ENCODE assay signal across 8 cellular contexts in the genomic region with DNA sequence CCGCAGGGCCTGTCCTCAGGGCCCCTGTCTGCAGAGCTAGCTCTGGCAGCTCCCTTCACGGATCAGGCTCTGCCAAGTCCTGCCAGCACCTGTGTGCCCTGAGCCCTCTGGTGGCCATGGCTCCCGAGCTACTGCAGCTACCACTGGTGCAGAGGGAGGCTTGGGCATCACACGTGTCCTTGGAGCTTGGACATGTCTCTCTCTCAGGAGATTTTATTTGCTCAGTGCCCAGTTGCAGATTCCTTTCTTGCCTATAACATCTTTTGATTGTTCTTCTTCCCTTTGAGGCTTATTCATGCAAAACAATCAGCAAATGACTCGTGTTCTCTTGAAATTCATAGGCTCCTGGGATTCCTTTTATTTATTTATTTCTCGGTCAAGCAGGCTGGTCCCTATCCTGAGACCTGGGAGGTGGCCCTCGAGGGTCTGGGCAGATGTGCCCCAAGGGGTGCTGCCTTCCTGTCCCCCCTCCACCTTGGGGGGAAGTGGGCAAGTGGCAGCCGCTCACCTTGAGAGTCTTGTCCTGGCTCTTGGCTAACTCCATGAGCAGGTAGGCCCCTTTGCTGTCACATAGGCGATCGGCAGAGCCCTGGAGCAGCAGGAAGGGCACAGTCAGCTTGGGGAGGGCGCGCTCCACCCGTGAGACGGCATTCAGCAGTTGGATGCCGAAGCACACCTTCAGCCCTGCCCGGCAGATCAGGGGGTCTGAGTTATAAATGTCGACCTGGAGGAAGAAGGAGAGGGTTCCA. TPM values are rescaled to one million over a fixed set of nuclear protein-coding genes. Genes with fewer than 3 reads are reported as not detected.
DNase-seq lines count a peak whose midpoint lies in the region; ATAC-seq and FAIRE-seq lines count a peak whose summit lies in the region.

No MANE protein-coding gene starts in this region.

- ATAC-seq in Right ventricle myocardium superior (ENCODE audit: poor library complexity): peak; percentile 25

- intact Hi-C loops in Right ventricle myocardium superior (cut with DNase I): loop anchor here (5.0 kb wide), 2 partner anchors 53 to 128 kb away; a partner anchor contains a TSS

- no peak for FAIRE-seq in HTR-8/SVneo (lab: Jason Lieb, UNC)

- DNase-seq in activated gamma-delta T cell treated with Interleukin-2 at 50 U/mL for 16 hours (peak; percentile 30), activated gamma-delta T cell (lab: John Stamatoyannopoulos, UW) (no peak), NCI-H226 (peak; percentile 28), activated T-cell treated with anti-CD3 and anti-CD28 coated beads for 48 hours (ENCODE audit: low read depth) (peak; percentile 28), Right ventricle myocardium superior (peak; percentile 81), HTR-8/SVneo (ENCODE audit: insufficient read length, low spot score) (no peak), occipital lobe (lab: John Stamatoyannopoulos, UW) (no peak)
- DNase-seq in stimulated activated CD4-positive, alpha-beta T cell treated with anti-CD3 and anti-CD28 coated beads, Interleukin-4, amount 100 ng/mL, for 1 hour: peak; percentile 31

RNA-seq across cellular contexts. Expression of a gene that starts 21.9 kb away (rescaled TPM):
- total RNA-seq in Right ventricle myocardium superior (33.0 TPM), occipital lobe (4.7 TPM)

Comparison
In these comparisons a context has a peak if more than half of its experiments do, and no peak if none do; other contexts are left out.
1. DNase-seq: peak in activated gamma-delta T cell treated with Interleukin-2 at 50 U/mL for 16 hours (single experiment), NCI-H226 (single experiment), activated T-cell treated with anti-CD3 and anti-CD28 coated beads for 48 hours (single experiment), Right ventricle myocardium superior (single experiment) and stimulated activated CD4-positive, alpha-beta T cell treated with anti-CD3 and anti-CD28 coated beads, Interleukin-4, amount 100 ng/mL, for 1 hour (single experiment); none in activated gamma-delta T cell (single experiment), HTR-8/SVneo (single experiment) and occipital lobe (single experiment).